ENCODE assay signal across 14 cellular contexts in the genomic region with DNA sequence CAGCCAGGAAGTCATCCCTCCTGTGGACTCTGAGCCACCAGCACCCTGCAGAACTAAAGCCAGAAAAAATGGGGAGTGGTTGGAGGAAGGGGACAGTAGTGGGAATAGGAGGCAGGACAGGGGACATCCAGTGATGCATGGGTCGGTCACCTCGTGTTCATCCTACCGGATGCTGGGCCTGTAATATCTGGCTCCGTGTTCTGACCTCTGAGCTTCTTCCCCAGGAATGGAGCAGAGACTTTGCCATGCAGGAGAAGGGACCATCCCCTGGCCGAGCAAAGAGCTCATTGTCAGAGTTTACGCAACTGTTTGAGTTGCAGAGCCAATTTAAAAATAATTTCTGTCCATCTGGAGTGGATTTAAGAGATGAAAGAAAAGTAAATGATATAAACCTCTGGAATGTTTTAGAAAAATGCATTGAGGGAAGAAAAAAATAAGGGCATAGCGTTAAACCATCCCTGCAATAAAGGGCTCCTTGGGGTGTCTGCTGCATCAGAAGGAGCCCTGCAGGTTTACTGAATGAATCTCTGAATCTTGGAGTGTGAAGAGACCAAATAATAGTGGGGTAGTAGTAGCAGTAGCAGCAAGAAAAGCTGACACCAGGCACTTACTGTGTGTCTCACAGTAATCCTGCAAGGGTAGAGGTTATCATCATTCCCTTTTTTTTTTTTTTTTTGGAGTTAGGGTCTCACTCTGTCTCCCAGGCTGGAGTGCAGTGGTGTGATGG.
A peak's percentile ranks its signal among the peaks of the same experiment; 100 is the strongest.
DNase-seq lines count a peak whose midpoint lies in the region; ATAC-seq and TF ChIP-seq lines count a peak whose summit lies in the region.
"Had no signal": no experiment of that assay in that cellular context is flagged by ENCODE, and none has a peak within 500 bp of the region (broad histone marks: within the 10 kb centered on the region; RNA-seq: fewer than 3 reads in every experiment).

No MANE protein-coding gene starts in this region.

- H3K9me3 Mint-ChIP-seq in mesothelial cell of epicardium = no peaks in the 10 kb centered on the region
- H3K9me3 Mint-ChIP-seq: GM23338 had no signal

- H3K27me3 Mint-ChIP-seq in mesothelial cell of epicardium (ENCODE audit: low read depth) = no peaks in the 10 kb centered on the region
- H3K27me3 Mint-ChIP-seq: activated CD4-positive, alpha-beta T cell treated with anti-CD3 and anti-CD28 coated beads for 36 hours had no signal

- ATAC-seq in GM21786 (IDR thresholded peaks at IDR 0.05; ENCODE audit: unreplicated experiment) = no peak
- ATAC-seq: activated CD4-positive, alpha-beta T cell treated with anti-CD3 and anti-CD28 coated beads for 36 hours; GM23338 had no signal

- in situ Hi-C loops in astrocyte of the spinal cord (cut with HindIII; ENCODE audit: low sequenced_read_pairs) = no loop called here

- peaks cover 38% of the 10 kb centered on the region for H3K4me1 Mint-ChIP-seq in mesothelial cell of epicardium

- H3K4me3 Mint-ChIP-seq in mesothelial cell of epicardium = no peak overlapping the region
- H3K4me3 Mint-ChIP-seq: activated CD4-positive, alpha-beta T cell treated with anti-CD3 and anti-CD28 coated beads for 36 hours; GM23338 had no signal

- no peak overlapping the region for H3K4me3 ChIP-seq in AG09309 (ENCODE audit: control insufficient read depth, low read depth, low read length)
- no peak overlapping the region for H3K4me3 ChIP-seq in astrocyte of the spinal cord (ENCODE audit: low read depth, low read length)
- H3K4me3 ChIP-seq: GM23338, lung had no signal

- DNase-seq in AG09309 (ENCODE audit: low read depth) (peak; percentile 74), HCEC 1CT (peak; percentile 82), astrocyte of the spinal cord (ENCODE audit: low read depth, low spot score) (peak; percentile 59), mesothelial cell of epicardium (ENCODE audit: low spot score in 2 of 2, unreplicated experiment in 2 of 2) (no peak), NCI-H345 (lab: John Stamatoyannopoulos, UW) (no peak), NCI-H1105 treated with DMSO at 0.1 percent for 48 hours (lab: John Stamatoyannopoulos, UW) (no peak), NCI-H226 (no peak)
- DNase-seq: activated CD4-positive, alpha-beta T cell treated with anti-CD3 and anti-CD28 coated beads for 36 hours; activated effector memory CD4-positive, alpha-beta T cell treated with Interleukin-2 at 50 U/mL for 16 hours; NCI-H1417; NCI-H748 treated with DMSO at 0.1 percent for 48 hours had no signal

- TF ChIP-seq CTCF in AG09309 (IDR thresholded peaks at IDR 0.05; ENCODE audit: control insufficient read depth, insufficient read depth, low read depth, low read length, missing control alignments) (no peak), astrocyte of the spinal cord (IDR thresholded peaks at IDR 0.05; ENCODE audit: low read depth, low read length) (no peak), mesothelial cell of epicardium (IDR thresholded peaks at IDR 0.05; ENCODE audit: unreplicated experiment) (no peak)

- H3K36me3 Mint-ChIP-seq in mesothelial cell of epicardium = peaks cover 41% of the 10 kb centered on the region

- H3K27ac Mint-ChIP-seq in mesothelial cell of epicardium = peak overlapping the region; percentile 70
- H3K27ac Mint-ChIP-seq: GM23338 had no signal

Comparison
In these comparisons a context has a peak if more than half of its experiments do, and no peak if none do; other contexts are left out.
1. DNase-seq: peak in AG09309 (single experiment), HCEC 1CT (single experiment) and astrocyte of the spinal cord (single experiment); none in mesothelial cell of epicardium (0 of 2), NCI-H345 (single experiment), NCI-H1105 treated with DMSO at 0.1 percent for 48 hours (single experiment) and NCI-H226 (single experiment).